In the genomic region with DNA sequence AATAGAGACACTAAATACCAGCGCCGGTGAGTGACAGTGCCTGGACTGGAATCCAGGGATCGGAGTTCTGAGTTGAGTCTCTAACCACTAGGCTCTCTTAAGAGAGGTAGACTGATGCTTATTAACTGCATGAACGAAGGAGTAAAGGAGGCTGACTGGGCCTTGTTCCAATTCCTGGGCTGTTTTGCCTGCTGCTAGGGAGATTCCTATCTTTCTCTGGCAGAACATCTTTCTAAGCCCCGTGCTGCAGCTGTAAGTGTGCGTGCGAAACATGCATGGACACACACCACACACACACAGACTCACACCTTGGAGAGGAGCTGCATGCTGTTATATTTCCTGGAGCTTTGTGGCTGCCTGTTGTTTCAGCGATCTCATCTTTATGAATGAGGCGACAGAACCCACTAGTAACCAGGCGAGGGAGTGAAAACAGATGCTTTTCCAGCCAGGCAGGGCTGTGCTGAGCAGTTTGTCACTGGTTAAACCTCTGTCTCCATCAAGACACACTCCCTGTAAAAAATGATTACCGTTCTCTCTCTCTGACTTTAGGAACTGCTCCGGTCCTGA, we compare ENCODE assay signal across 1 cellular context.
TF ChIP-seq lines count a peak whose summit lies in the region.

No MANE protein-coding gene starts in this region.

TF ChIP-seq in GM12878, 131 proteins besides CTCF, POLR2A, EP300 and RAD21 (continued from another document):
- TF ChIP-seq, protein P1, sequence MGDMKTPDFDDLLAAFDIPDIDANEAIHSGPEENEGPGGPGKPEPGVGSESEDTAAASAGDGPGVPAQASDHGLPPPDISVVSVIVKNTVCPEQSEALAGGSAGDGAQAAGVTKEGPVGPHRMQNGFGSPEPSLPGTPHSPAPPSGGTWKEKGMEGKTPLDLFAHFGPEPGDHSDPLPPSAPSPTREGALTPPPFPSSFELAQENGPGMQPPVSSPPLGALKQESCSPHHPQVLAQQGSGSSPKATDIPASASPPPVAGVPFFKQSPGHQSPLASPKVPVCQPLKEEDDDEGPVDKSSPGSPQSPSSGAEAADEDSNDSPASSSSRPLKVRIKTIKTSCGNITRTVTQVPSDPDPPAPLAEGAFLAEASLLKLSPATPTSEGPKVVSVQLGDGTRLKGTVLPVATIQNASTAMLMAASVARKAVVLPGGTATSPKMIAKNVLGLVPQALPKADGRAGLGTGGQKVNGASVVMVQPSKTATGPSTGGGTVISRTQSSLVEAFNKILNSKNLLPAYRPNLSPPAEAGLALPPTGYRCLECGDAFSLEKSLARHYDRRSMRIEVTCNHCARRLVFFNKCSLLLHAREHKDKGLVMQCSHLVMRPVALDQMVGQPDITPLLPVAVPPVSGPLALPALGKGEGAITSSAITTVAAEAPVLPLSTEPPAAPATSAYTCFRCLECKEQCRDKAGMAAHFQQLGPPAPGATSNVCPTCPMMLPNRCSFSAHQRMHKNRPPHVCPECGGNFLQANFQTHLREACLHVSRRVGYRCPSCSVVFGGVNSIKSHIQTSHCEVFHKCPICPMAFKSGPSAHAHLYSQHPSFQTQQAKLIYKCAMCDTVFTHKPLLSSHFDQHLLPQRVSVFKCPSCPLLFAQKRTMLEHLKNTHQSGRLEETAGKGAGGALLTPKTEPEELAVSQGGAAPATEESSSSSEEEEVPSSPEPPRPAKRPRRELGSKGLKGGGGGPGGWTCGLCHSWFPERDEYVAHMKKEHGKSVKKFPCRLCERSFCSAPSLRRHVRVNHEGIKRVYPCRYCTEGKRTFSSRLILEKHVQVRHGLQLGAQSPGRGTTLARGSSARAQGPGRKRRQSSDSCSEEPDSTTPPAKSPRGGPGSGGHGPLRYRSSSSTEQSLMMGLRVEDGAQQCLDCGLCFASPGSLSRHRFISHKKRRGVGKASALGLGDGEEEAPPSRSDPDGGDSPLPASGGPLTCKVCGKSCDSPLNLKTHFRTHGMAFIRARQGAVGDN (IDR thresholded peaks at IDR 0.05): no peak; the same call in 1 of the 2 replicates
- 0 out of 2 replicates have a peak, but pooled peaks have one; percentile 18 for TF ChIP-seq BCL11A (IDR thresholded peaks at IDR 0.05; ENCODE audit: low read depth, low read length)
- no peak for TF ChIP-seq JUND (IDR thresholded peaks at IDR 0.05; ENCODE audit: low read depth, low read length)
- TF ChIP-seq, protein P2, sequence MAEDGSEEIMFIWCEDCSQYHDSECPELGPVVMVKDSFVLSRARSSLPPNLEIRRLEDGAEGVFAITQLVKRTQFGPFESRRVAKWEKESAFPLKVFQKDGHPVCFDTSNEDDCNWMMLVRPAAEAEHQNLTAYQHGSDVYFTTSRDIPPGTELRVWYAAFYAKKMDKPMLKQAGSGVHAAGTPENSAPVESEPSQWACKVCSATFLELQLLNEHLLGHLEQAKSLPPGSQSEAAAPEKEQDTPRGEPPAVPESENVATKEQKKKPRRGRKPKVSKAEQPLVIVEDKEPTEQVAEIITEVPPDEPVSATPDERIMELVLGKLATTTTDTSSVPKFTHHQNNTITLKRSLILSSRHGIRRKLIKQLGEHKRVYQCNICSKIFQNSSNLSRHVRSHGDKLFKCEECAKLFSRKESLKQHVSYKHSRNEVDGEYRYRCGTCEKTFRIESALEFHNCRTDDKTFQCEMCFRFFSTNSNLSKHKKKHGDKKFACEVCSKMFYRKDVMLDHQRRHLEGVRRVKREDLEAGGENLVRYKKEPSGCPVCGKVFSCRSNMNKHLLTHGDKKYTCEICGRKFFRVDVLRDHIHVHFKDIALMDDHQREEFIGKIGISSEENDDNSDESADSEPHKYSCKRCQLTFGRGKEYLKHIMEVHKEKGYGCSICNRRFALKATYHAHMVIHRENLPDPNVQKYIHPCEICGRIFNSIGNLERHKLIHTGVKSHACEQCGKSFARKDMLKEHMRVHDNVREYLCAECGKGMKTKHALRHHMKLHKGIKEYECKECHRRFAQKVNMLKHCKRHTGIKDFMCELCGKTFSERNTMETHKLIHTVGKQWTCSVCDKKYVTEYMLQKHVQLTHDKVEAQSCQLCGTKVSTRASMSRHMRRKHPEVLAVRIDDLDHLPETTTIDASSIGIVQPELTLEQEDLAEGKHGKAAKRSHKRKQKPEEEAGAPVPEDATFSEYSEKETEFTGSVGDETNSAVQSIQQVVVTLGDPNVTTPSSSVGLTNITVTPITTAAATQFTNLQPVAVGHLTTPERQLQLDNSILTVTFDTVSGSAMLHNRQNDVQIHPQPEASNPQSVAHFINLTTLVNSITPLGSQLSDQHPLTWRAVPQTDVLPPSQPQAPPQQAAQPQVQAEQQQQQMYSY (CRISPR knock-in tag; IDR thresholded peaks at IDR 0.05): no peak
- TF ChIP-seq SMAD1 (IDR thresholded peaks at IDR 0.05; ENCODE audit: low read depth, partially characterized antibody): no peak
- TF ChIP-seq, protein P3, sequence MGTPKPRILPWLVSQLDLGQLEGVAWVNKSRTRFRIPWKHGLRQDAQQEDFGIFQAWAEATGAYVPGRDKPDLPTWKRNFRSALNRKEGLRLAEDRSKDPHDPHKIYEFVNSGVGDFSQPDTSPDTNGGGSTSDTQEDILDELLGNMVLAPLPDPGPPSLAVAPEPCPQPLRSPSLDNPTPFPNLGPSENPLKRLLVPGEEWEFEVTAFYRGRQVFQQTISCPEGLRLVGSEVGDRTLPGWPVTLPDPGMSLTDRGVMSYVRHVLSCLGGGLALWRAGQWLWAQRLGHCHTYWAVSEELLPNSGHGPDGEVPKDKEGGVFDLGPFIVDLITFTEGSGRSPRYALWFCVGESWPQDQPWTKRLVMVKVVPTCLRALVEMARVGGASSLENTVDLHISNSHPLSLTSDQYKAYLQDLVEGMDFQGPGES (IDR thresholded peaks at IDR 0.05): no peak
- no peak for TF ChIP-seq KDM1A (IDR thresholded peaks at IDR 0.05; ENCODE audit: borderline replicate concordance)
- TF ChIP-seq, protein P4, sequence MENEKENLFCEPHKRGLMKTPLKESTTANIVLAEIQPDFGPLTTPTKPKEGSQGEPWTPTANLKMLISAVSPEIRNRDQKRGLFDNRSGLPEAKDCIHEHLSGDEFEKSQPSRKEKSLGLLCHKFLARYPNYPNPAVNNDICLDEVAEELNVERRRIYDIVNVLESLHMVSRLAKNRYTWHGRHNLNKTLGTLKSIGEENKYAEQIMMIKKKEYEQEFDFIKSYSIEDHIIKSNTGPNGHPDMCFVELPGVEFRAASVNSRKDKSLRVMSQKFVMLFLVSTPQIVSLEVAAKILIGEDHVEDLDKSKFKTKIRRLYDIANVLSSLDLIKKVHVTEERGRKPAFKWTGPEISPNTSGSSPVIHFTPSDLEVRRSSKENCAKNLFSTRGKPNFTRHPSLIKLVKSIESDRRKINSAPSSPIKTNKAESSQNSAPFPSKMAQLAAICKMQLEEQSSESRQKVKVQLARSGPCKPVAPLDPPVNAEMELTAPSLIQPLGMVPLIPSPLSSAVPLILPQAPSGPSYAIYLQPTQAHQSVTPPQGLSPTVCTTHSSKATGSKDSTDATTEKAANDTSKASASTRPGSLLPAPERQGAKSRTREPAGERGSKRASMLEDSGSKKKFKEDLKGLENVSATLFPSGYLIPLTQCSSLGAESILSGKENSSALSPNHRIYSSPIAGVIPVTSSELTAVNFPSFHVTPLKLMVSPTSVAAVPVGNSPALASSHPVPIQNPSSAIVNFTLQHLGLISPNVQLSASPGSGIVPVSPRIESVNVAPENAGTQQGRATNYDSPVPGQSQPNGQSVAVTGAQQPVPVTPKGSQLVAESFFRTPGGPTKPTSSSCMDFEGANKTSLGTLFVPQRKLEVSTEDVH (IDR thresholded peaks at IDR 0.05; ENCODE audit: low read depth, partially characterized antibody): no peak
- TF ChIP-seq, protein P5, sequence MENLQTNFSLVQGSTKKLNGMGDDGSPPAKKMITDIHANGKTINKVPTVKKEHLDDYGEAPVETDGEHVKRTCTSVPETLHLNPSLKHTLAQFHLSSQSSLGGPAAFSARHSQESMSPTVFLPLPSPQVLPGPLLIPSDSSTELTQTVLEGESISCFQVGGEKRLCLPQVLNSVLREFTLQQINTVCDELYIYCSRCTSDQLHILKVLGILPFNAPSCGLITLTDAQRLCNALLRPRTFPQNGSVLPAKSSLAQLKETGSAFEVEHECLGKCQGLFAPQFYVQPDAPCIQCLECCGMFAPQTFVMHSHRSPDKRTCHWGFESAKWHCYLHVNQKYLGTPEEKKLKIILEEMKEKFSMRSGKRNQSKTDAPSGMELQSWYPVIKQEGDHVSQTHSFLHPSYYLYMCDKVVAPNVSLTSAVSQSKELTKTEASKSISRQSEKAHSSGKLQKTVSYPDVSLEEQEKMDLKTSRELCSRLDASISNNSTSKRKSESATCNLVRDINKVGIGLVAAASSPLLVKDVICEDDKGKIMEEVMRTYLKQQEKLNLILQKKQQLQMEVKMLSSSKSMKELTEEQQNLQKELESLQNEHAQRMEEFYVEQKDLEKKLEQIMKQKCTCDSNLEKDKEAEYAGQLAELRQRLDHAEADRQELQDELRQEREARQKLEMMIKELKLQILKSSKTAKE (IDR thresholded peaks at IDR 0.05; ENCODE audit: low read depth, poor library complexity, severe bottlenecking): peak; percentile 44
- peak; percentile 46; the same call in 1 of the 3 replicates for TF ChIP-seq POU2F2 (IDR thresholded peaks at IDR 0.05; ENCODE audit: borderline replicate concordance, low read depth, low read length)
- TF ChIP-seq, protein P6, sequence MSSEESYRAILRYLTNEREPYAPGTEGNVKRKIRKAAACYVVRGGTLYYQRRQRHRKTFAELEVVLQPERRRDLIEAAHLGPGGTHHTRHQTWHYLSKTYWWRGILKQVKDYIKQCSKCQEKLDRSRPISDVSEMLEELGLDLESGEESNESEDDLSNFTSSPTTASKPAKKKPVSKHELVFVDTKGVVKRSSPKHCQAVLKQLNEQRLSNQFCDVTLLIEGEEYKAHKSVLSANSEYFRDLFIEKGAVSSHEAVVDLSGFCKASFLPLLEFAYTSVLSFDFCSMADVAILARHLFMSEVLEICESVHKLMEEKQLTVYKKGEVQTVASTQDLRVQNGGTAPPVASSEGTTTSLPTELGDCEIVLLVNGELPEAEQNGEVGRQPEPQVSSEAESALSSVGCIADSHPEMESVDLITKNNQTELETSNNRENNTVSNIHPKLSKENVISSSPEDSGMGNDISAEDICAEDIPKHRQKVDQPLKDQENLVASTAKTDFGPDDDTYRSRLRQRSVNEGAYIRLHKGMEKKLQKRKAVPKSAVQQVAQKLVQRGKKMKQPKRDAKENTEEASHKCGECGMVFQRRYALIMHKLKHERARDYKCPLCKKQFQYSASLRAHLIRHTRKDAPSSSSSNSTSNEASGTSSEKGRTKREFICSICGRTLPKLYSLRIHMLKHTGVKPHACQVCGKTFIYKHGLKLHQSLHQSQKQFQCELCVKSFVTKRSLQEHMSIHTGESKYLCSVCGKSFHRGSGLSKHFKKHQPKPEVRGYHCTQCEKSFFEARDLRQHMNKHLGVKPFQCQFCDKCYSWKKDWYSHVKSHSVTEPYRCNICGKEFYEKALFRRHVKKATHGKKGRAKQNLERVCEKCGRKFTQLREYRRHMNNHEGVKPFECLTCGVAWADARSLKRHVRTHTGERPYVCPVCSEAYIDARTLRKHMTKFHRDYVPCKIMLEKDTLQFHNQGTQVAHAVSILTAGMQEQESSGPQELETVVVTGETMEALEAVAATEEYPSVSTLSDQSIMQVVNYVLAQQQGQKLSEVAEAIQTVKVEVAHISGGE (CRISPR knock-in tag; IDR thresholded peaks at IDR 0.05): no peak
- peak in 1 of 2 experiments; percentile 79; a peak in 2 of 4 replicates for TF ChIP-seq ETV6 (conservative IDR thresholded peaks at IDR 0.05 in 1 of 2, IDR thresholded peaks at IDR 0.05 in 1 of 2; ENCODE audit: borderline replicate concordance in 1 of 2, low read depth in 1 of 2)
- no peak for TF ChIP-seq TBL1XR1 (IDR thresholded peaks at IDR 0.05; ENCODE audit: low read depth, low read length)
- no peak for TF ChIP-seq SREBF1 (IDR thresholded peaks at IDR 0.05; ENCODE audit: low read length)
- TF ChIP-seq JUNB (IDR thresholded peaks at IDR 0.05): no peak
- TF ChIP-seq YY1 (IDR thresholded peaks at IDR 0.05; ENCODE audit: low read depth, low read length): no peak
- TF ChIP-seq IKZF1 (conservative IDR thresholded peaks at IDR 0.05): no peak
- TF ChIP-seq RUNX3 (IDR thresholded peaks at IDR 0.05; ENCODE audit: low read length): no peak; the same call in none of the 2 replicates
- 0 out of 2 replicates have a peak, but pooled peaks have one; percentile 21 for TF ChIP-seq PAX5 (IDR thresholded peaks at IDR 0.05; ENCODE audit: borderline replicate concordance, low read depth, low read length)
- TF ChIP-seq, protein P7, sequence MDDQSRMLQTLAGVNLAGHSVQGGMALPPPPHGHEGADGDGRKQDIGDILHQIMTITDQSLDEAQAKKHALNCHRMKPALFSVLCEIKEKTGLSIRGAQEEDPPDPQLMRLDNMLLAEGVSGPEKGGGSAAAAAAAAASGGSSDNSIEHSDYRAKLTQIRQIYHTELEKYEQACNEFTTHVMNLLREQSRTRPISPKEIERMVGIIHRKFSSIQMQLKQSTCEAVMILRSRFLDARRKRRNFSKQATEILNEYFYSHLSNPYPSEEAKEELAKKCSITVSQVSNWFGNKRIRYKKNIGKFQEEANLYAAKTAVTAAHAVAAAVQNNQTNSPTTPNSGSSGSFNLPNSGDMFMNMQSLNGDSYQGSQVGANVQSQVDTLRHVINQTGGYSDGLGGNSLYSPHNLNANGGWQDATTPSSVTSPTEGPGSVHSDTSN (IDR thresholded peaks at IDR 0.05; ENCODE audit: insufficient replicate concordance, low read depth, low read length): no peak
- peak; percentile 49; the same call in 1 of the 2 replicates for TF ChIP-seq ZNF217 (IDR thresholded peaks at IDR 0.05)
- no peak for TF ChIP-seq RELA (IDR thresholded peaks at IDR 0.05; ENCODE audit: borderline replicate concordance, partially characterized antibody)
TF ChIP-seq in GM12878: peak in this region for 25.
